In genomic region chr13:37058801-37059135, GRCh38 we compare ENCODE assay signal across 8 cellular contexts.
DNase-seq lines count a peak whose midpoint lies in the region; ATAC-seq and TF ChIP-seq lines count a peak whose summit lies in the region.

No MANE protein-coding gene starts in this region.

- no peaks in the 10 kb centered on the region for H3K27me3 ChIP-seq in parathyroid adenoma (ENCODE audit: control insufficient read depth, insufficient read depth, low read length)

- H3K36me3 ChIP-seq in parathyroid adenoma (ENCODE audit: control insufficient read depth, insufficient read depth, low read length) = no peaks in the 10 kb centered on the region

- no peaks in the 10 kb centered on the region for H3K4me1 ChIP-seq in parathyroid adenoma

- peak overlapping the region; percentile 87 for H2AFZ ChIP-seq in parathyroid adenoma

- H3K4me3 ChIP-seq in GM12875 (ENCODE audit: low read depth, low read length) = peak overlapping the region; percentile 76
- peak overlapping the region; percentile 98 for H3K4me3 ChIP-seq in parathyroid adenoma (ENCODE audit: low read depth, low read length)

- peak; percentile 14 for ATAC-seq in GM21619 (IDR thresholded peaks at IDR 0.05; ENCODE audit: unreplicated experiment)

- H3K27ac ChIP-seq in parathyroid adenoma = peak overlapping the region; percentile 79

- no peak overlapping the region for H3K9ac ChIP-seq in parathyroid adenoma

- DNase-seq in HuH-7 (ENCODE audit: low spot score) = peak; percentile 13
- peak; percentile 45 for DNase-seq in activated T-cell treated with anti-CD3 and anti-CD28 coated beads, Interleukin-2, amount 50 U/mL, for 1 hour
- peak; percentile 21 for DNase-seq in germinal center (ENCODE audit: low spot score)
- DNase-seq in midbrain (lab: John Stamatoyannopoulos, UW) = no peak
- DNase-seq in NCI-H1048 (lab: John Stamatoyannopoulos, UW) = no peak

- no peaks in the 10 kb centered on the region for H3K9me3 ChIP-seq in parathyroid adenoma (ENCODE audit: control insufficient read depth, low read length)

- H3K4me2 ChIP-seq in parathyroid adenoma (ENCODE audit: low read length) = peak overlapping the region; percentile 79

- no peak for TF ChIP-seq CTCF in GM12875 (IDR thresholded peaks at IDR 0.05; ENCODE audit: borderline replicate concordance, insufficient read depth, low read depth, low read length)
- no peak for TF ChIP-seq CTCF in parathyroid adenoma (IDR thresholded peaks at IDR 0.05)

- peaks cover 16% of the 10 kb centered on the region for H3K79me2 ChIP-seq in parathyroid adenoma

Comparison
In these comparisons a context has a peak if more than half of its experiments do, and no peak if none do; other contexts are left out.
1. DNase-seq: peak in HuH-7 (single experiment), activated T-cell treated with anti-CD3 and anti-CD28 coated beads, Interleukin-2, amount 50 U/mL, for 1 hour (single experiment) and germinal center (single experiment); none in midbrain (single experiment) and NCI-H1048 (single experiment).